In the genomic region with DNA sequence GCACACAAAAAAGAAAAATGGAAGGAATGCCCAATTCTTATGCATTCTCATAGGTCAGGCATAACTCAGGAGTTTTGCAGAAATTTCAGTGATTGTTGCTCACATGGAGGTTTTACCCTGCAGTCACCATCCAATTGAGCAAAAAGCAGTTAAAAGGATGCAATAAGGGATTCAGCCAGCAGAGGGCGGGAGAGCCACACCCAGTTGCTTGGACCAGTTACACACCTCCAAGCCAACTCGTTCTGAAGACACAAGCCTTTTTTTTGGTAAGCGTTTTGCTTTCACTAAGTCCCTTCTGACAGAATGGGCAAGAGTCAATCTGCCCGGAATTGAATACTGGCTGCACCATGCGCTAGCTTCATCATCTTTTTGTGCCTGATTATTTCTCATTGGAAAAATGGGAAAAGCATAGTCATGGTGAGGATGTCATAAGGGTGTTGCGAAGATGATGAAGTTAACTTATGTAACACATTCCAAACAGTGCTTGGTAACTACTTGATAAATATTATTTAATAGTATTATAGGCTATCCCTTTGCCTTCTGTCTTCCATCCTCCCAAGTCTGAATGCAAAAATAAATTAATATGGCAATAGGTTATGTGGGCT, we compare ENCODE assay signal across 8 cellular contexts.
DNase-seq lines count a peak whose midpoint lies in the region; ATAC-seq and TF ChIP-seq lines count a peak whose summit lies in the region.

No MANE protein-coding gene starts in this region.

- no peaks in the 10 kb centered on the region for H3K27me3 ChIP-seq in Loucy (ENCODE audit: insufficient read depth, low read length, poor library complexity, severe bottlenecking)
- H3K27me3 ChIP-seq in cardiac muscle cell, result no peaks in the 10 kb centered on the region
- no peaks in the 10 kb centered on the region for H3K27me3 ChIP-seq in psoas muscle (ENCODE audit: insufficient read depth in 3 of 3, low read length in 2 of 3)

- no peak overlapping the region for H3K4me2 ChIP-seq in Loucy (ENCODE audit: low read depth, low read length, poor library complexity, severe bottlenecking)

- H3K36me3 ChIP-seq in Loucy (ENCODE audit: insufficient read depth, low read length) (no peaks in the 10 kb centered on the region), cardiac muscle cell (no peaks in the 10 kb centered on the region), psoas muscle (ENCODE audit: insufficient read depth in 1 of 2, low read depth in 1 of 2) (no peaks in the 10 kb centered on the region)

- no peak overlapping the region for H3K4me3 Mint-ChIP-seq in activated naive CD8-positive, alpha-beta T cell treated with anti-CD3 and anti-CD28 coated beads for 36 hours

- TF ChIP-seq CTCF in GM12873 (IDR thresholded peaks at IDR 0.05; ENCODE audit: insufficient read depth, low read depth, low read length, missing control alignments) (peak; percentile 97), Loucy (conservative IDR thresholded peaks at IDR 0.05; ENCODE audit: low read length) (peak; percentile 96), cardiac muscle cell (IDR thresholded peaks at IDR 0.05; ENCODE audit: low read depth, low read length) (peak; percentile 91), psoas muscle (IDR thresholded peaks at IDR 0.05) (peak; percentile 91)

- no peak overlapping the region for H3K4me3 ChIP-seq in Loucy (ENCODE audit: low read length, poor library complexity, severe bottlenecking)
- H3K4me3 ChIP-seq in cardiac muscle cell, result no peak overlapping the region
- no peak overlapping the region for H3K4me3 ChIP-seq in psoas muscle

- H2AFZ ChIP-seq in Loucy (ENCODE audit: low read length), result no peak overlapping the region

- intact Hi-C loops in psoas muscle (cut with DNase I), result loop anchor here (5.0 to 10.0 kb wide), 2 partner anchors 1774 to 1777 kb away; no protein-coding TSS in a partner anchor

- H3K9ac ChIP-seq in Loucy (ENCODE audit: low read depth, low read length, poor library complexity, severe bottlenecking), result no peak overlapping the region

- DNase-seq in HCEC 1CT, result peak; percentile 29
- DNase-seq in activated naive CD8-positive, alpha-beta T cell treated with anti-CD3 and anti-CD28 coated beads for 36 hours, result peak; percentile 47
- peak; percentile 72 to 86 for DNase-seq in cardiac muscle cell (ENCODE audit: low read depth in 1 of 2, low spot score in 1 of 2)
- DNase-seq in psoas muscle, result peak; percentile 26 to 53
- DNase-seq in amniotic stem cell (lab: John Stamatoyannopoulos, UW), result no peak

- no peak overlapping the region for H3K27ac Mint-ChIP-seq in activated naive CD8-positive, alpha-beta T cell treated with anti-CD3 and anti-CD28 coated beads for 36 hours

- H3K9me3 ChIP-seq in Loucy (ENCODE audit: insufficient read depth, low read depth, low read length), result no peaks in the 10 kb centered on the region
- H3K9me3 ChIP-seq in cardiac muscle cell (ENCODE audit: low read depth), result no peaks in the 10 kb centered on the region
- H3K9me3 ChIP-seq in psoas muscle, result no peaks in the 10 kb centered on the region

- H4K20me1 ChIP-seq in Loucy (ENCODE audit: insufficient read depth, low read length, poor library complexity, severe bottlenecking), result no peaks in the 10 kb centered on the region

- no peaks in the 10 kb centered on the region for H3K36me3 Mint-ChIP-seq in activated naive CD8-positive, alpha-beta T cell treated with anti-CD3 and anti-CD28 coated beads for 36 hours

- H3K4me1 Mint-ChIP-seq in activated naive CD8-positive, alpha-beta T cell treated with anti-CD3 and anti-CD28 coated beads for 36 hours, result no peaks in the 10 kb centered on the region

- 22 to 27% (median 26%) methylated on average over 6 of the region's 6 CpGs for WGBS in psoas muscle, 3 donors

- no peaks in the 10 kb centered on the region for H3K9me3 Mint-ChIP-seq in activated naive CD8-positive, alpha-beta T cell treated with anti-CD3 and anti-CD28 coated beads for 36 hours

- no peaks in the 10 kb centered on the region for H3K27me3 Mint-ChIP-seq in activated naive CD8-positive, alpha-beta T cell treated with anti-CD3 and anti-CD28 coated beads for 36 hours

- H3K9me2 ChIP-seq in Loucy (replicated peaks; ENCODE audit: low read depth, low read length), result no peaks in the 10 kb centered on the region

- no peaks in the 10 kb centered on the region for H3K79me2 ChIP-seq in Loucy (ENCODE audit: insufficient read depth, low read length)

- ATAC-seq in SK-N-SH treated with all-trans-retinoic acid at 6 μM for 48 hours (peak; percentile 95), psoas muscle (peak; percentile 53 to 84 (median 74))

- H3K27ac ChIP-seq in cardiac muscle cell (no peak overlapping the region), psoas muscle (no peak overlapping the region)

- H3F3A ChIP-seq in Loucy (ENCODE audit: low read depth), result no peaks in the 10 kb centered on the region

- no peaks in the 10 kb centered on the region for H3K4me1 ChIP-seq in Loucy (ENCODE audit: insufficient read depth, low read length, poor library complexity, severe bottlenecking)
- H3K4me1 ChIP-seq in cardiac muscle cell (ENCODE audit: low read depth), result no peaks in the 10 kb centered on the region
- H3K4me1 ChIP-seq in psoas muscle, result no peaks in the 10 kb centered on the region

TF ChIP-seq in SK-N-SH treated with all-trans-retinoic acid at 6 μM for 48 hours, 23 proteins besides CTCF, POLR2A, EP300 and RAD21 (continues in another document):
- TF ChIP-seq, protein P1, sequence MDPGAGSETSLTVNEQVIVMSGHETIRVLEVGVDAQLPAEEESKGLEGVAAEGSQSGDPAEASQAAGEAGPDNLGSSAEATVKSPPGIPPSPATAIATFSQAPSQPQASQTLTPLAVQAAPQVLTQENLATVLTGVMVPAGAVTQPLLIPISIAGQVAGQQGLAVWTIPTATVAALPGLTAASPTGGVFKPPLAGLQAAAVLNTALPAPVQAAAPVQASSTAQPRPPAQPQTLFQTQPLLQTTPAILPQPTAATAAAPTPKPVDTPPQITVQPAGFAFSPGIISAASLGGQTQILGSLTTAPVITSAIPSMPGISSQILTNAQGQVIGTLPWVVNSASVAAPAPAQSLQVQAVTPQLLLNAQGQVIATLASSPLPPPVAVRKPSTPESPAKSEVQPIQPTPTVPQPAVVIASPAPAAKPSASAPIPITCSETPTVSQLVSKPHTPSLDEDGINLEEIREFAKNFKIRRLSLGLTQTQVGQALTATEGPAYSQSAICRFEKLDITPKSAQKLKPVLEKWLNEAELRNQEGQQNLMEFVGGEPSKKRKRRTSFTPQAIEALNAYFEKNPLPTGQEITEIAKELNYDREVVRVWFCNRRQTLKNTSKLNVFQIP (CRISPR knock-in tag; IDR thresholded peaks at IDR 0.05; ENCODE audit: borderline replicate concordance, low read depth), result no peak
- TF ChIP-seq ZFP30 (CRISPR knock-in tag; IDR thresholded peaks at IDR 0.05), result no peak
- TF ChIP-seq ISL1 (CRISPR knock-in tag; IDR thresholded peaks at IDR 0.05), result no peak
- TF ChIP-seq ZFP3 (CRISPR knock-in tag; IDR thresholded peaks at IDR 0.05), result no peak
- TF ChIP-seq ARNTL (CRISPR knock-in tag; IDR thresholded peaks at IDR 0.05; ENCODE audit: borderline replicate concordance, low read depth), result no peak
- no peak for TF ChIP-seq TCF4 (CRISPR knock-in tag; IDR thresholded peaks at IDR 0.05; ENCODE audit: borderline replicate concordance)
- TF ChIP-seq, protein P2, sequence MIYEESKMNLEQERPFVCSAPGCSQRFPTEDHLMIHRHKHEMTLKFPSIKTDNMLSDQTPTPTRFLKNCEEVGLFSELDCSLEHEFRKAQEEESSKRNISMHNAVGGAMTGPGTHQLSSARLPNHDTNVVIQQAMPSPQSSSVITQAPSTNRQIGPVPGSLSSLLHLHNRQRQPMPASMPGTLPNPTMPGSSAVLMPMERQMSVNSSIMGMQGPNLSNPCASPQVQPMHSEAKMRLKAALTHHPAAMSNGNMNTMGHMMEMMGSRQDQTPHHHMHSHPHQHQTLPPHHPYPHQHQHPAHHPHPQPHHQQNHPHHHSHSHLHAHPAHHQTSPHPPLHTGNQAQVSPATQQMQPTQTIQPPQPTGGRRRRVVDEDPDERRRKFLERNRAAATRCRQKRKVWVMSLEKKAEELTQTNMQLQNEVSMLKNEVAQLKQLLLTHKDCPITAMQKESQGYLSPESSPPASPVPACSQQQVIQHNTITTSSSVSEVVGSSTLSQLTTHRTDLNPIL (CRISPR knock-in tag; IDR thresholded peaks at IDR 0.05; ENCODE audit: low read depth), result no peak
- no peak for TF ChIP-seq SNAI2 (CRISPR knock-in tag; IDR thresholded peaks at IDR 0.05)
- TF ChIP-seq PPARA (CRISPR knock-in tag; IDR thresholded peaks at IDR 0.05; ENCODE audit: borderline replicate concordance), result no peak
- no peak for TF ChIP-seq TOX (CRISPR knock-in tag; IDR thresholded peaks at IDR 0.05; ENCODE audit: borderline replicate concordance)
- TF ChIP-seq, protein P3, sequence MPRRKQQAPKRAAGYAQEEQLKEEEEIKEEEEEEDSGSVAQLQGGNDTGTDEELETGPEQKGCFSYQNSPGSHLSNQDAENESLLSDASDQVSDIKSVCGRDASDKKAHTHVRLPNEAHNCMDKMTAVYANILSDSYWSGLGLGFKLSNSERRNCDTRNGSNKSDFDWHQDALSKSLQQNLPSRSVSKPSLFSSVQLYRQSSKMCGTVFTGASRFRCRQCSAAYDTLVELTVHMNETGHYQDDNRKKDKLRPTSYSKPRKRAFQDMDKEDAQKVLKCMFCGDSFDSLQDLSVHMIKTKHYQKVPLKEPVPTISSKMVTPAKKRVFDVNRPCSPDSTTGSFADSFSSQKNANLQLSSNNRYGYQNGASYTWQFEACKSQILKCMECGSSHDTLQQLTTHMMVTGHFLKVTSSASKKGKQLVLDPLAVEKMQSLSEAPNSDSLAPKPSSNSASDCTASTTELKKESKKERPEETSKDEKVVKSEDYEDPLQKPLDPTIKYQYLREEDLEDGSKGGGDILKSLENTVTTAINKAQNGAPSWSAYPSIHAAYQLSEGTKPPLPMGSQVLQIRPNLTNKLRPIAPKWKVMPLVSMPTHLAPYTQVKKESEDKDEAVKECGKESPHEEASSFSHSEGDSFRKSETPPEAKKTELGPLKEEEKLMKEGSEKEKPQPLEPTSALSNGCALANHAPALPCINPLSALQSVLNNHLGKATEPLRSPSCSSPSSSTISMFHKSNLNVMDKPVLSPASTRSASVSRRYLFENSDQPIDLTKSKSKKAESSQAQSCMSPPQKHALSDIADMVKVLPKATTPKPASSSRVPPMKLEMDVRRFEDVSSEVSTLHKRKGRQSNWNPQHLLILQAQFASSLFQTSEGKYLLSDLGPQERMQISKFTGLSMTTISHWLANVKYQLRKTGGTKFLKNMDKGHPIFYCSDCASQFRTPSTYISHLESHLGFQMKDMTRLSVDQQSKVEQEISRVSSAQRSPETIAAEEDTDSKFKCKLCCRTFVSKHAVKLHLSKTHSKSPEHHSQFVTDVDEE (CRISPR knock-in tag; IDR thresholded peaks at IDR 0.05), result no peak
- no peak for TF ChIP-seq ZNF8 (CRISPR knock-in tag; IDR thresholded peaks at IDR 0.05)
- TF ChIP-seq CSDC2 (CRISPR knock-in tag; IDR thresholded peaks at IDR 0.05), result no peak
